1 cellular context compared by ENCODE assay signal in genomic region chr10:75195035-75195763, GRCh38.
A peak's percentile ranks its signal among the peaks of the same experiment; 100 is the strongest.
TF ChIP-seq lines count a peak whose summit lies in the region.

No MANE protein-coding gene starts in this region.

TF ChIP-seq in IMR-90, 13 proteins besides CTCF, POLR2A, EP300 and RAD21:
- no peak for TF ChIP-seq RFX5 (IDR thresholded peaks at IDR 0.05; ENCODE audit: low read depth, low read length)
- TF ChIP-seq SMC3 (IDR thresholded peaks at IDR 0.05; ENCODE audit: low read depth, low read length): no peak
- TF ChIP-seq USF2 (IDR thresholded peaks at IDR 0.05; ENCODE audit: low read depth, low read length): no peak
- no peak for TF ChIP-seq MXI1 (IDR thresholded peaks at IDR 0.05; ENCODE audit: borderline replicate concordance, low read depth, low read length)
- peak; percentile 20; the same call in 1 of the 2 replicates for TF ChIP-seq MAFK (IDR thresholded peaks at IDR 0.05; ENCODE audit: low read depth, low read length)
- peak; percentile 91 for TF ChIP-seq FOS (IDR thresholded peaks at IDR 0.05; ENCODE audit: low read depth, low read length)
- TF ChIP-seq NFE2L2 (IDR thresholded peaks at IDR 0.05; ENCODE audit: low read depth, low read length): 0 out of 2 replicates have a peak, but pooled peaks have one; percentile 4
- peak; percentile 61 for TF ChIP-seq CEBPB (IDR thresholded peaks at IDR 0.05; ENCODE audit: low read depth, low read length)
- TF ChIP-seq CHD1 (IDR thresholded peaks at IDR 0.05; ENCODE audit: low read depth, low read length): no peak
- TF ChIP-seq, protein P1, sequence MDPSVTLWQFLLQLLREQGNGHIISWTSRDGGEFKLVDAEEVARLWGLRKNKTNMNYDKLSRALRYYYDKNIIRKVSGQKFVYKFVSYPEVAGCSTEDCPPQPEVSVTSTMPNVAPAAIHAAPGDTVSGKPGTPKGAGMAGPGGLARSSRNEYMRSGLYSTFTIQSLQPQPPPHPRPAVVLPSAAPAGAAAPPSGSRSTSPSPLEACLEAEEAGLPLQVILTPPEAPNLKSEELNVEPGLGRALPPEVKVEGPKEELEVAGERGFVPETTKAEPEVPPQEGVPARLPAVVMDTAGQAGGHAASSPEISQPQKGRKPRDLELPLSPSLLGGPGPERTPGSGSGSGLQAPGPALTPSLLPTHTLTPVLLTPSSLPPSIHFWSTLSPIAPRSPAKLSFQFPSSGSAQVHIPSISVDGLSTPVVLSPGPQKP (IDR thresholded peaks at IDR 0.05; ENCODE audit: borderline replicate concordance, low read depth, low read length): no peak
- 0 out of 2 replicates have a peak, but pooled peaks have one; percentile 15 for TF ChIP-seq BHLHE40 (IDR thresholded peaks at IDR 0.05; ENCODE audit: low read depth, low read length)
- TF ChIP-seq RCOR1 (IDR thresholded peaks at IDR 0.05; ENCODE audit: insufficient replicate concordance, low read length): no peak
- TF ChIP-seq MAZ (IDR thresholded peaks at IDR 0.05; ENCODE audit: borderline replicate concordance, low read depth, low read length): no peak
